In genomic region chr1:59058681-59059441, GRCh38 we compare ENCODE assay signal across 2 cellular contexts.
TF ChIP-seq lines count a peak whose summit lies in the region.

No MANE protein-coding gene starts in this region.

TF ChIP-seq in HCT116, 20 proteins besides CTCF, POLR2A, EP300 and RAD21:
- TF ChIP-seq REST (IDR thresholded peaks at IDR 0.05; ENCODE audit: low read depth) (no peak), ZFX (IDR thresholded peaks at IDR 0.05) (no peak), YY1 (IDR thresholded peaks at IDR 0.05; ENCODE audit: extremely low read depth, insufficient replicate concordance, low read depth, low read length) (no peak), EZH2phosphoT487 (IDR thresholded peaks at IDR 0.05; ENCODE audit: borderline replicate concordance) (no peak), POLR2AphosphoS5 (IDR thresholded peaks at IDR 0.05; ENCODE audit: low read depth, low read length) (no peak), SIN3A (IDR thresholded peaks at IDR 0.05; ENCODE audit: low read depth) (no peak), ELF1 (IDR thresholded peaks at IDR 0.05; ENCODE audit: borderline replicate concordance, low read depth) (no peak), SRF (IDR thresholded peaks at IDR 0.05; ENCODE audit: low read depth) (no peak), CBX3 (IDR thresholded peaks at IDR 0.05; ENCODE audit: low read depth) (no peak), EGR1 (IDR thresholded peaks at IDR 0.05; ENCODE audit: low read depth) (no peak), CEBPB (IDR thresholded peaks at IDR 0.05; ENCODE audit: low read depth) (no peak), MAX (IDR thresholded peaks at IDR 0.05) (no peak), SP1 (IDR thresholded peaks at IDR 0.05; ENCODE audit: low read depth) (no peak), ATF3 (IDR thresholded peaks at IDR 0.05) (no peak), EZH2 (IDR thresholded peaks at IDR 0.05) (no peak), JUND (IDR thresholded peaks at IDR 0.05) (no peak), TCF7L2 (IDR thresholded peaks at IDR 0.05; ENCODE audit: borderline replicate concordance, extremely low read depth, insufficient read depth, insufficient read length) (no peak), ZBTB33 (IDR thresholded peaks at IDR 0.05; ENCODE audit: extremely low read depth, insufficient replicate concordance, low read length) (no peak), FOSL1 (IDR thresholded peaks at IDR 0.05; ENCODE audit: low read depth) (no peak)

TF ChIP-seq in HepG2, 621 proteins besides CTCF, POLR2A, EP300 and RAD21:
- no peak for TF ChIP-seq GLI4 (CRISPR knock-in tag; IDR thresholded peaks at IDR 0.05; ENCODE audit: borderline replicate concordance)
- TF ChIP-seq PRMT3 (CRISPR knock-in tag; IDR thresholded peaks at IDR 0.05; ENCODE audit: borderline replicate concordance, low read depth) = no peak
- no peak for TF ChIP-seq FIP1L1 (IDR thresholded peaks at IDR 0.05; ENCODE audit: borderline replicate concordance, insufficient read depth, low read depth, low read length)
- TF ChIP-seq ADNP (CRISPR knock-in tag; IDR thresholded peaks at IDR 0.05) = no peak
- TF ChIP-seq DMTF1 (CRISPR knock-in tag; IDR thresholded peaks at IDR 0.05) = no peak
- TF ChIP-seq E2F2 (CRISPR knock-in tag; IDR thresholded peaks at IDR 0.05; ENCODE audit: borderline replicate concordance) = no peak
- TF ChIP-seq AGO2 (optimal IDR thresholded peaks at IDR 0.05; ENCODE audit: low read depth, low read length) = no peak
- TF ChIP-seq ZNF3 (CRISPR knock-in tag; IDR thresholded peaks at IDR 0.05) = no peak
- TF ChIP-seq SALL2 (CRISPR knock-in tag; IDR thresholded peaks at IDR 0.05) = no peak
